ENCODE assay signal across 10 cellular contexts in the genomic region with DNA sequence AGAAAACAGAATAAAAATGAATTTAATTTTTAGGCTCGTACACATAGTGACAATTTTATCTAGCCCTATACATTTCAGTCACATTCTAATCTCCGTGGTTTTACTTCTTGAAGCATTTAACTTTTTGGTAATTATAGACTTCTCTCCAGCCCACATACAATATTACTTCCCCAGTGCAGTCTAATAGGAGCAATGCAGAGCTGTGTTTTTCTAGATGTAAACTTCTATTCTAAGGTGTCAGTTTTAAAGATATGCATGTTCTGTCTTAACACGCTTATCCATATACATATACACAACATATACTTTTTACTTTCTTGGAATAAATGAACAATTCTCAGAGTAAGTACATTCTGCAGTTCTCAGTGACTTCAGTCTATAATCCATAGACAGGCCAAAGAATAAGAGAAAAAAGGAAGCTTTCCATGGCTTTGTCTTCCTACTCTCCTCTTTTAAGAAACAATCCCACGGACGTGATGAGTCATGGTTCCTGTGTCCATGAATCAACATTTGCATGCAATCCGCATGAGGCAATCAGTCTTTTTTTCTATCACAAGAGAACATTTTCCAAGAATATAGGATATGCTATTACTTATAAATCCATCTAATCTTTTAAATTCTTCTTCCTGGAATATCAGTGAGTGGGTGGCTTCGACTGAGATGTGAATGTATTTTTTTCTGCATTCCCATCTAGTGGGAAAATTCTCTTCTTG. TPM values are rescaled to one million over a fixed set of nuclear protein-coding genes. Genes with fewer than 3 reads are reported as not detected.
DNase-seq lines count a peak whose midpoint lies in the region; ATAC-seq, FAIRE-seq and TF ChIP-seq lines count a peak whose summit lies in the region.
"Had no signal": no experiment of that assay in that cellular context is flagged by ENCODE, and none has a peak within 500 bp of the region (broad histone marks: within the 10 kb centered on the region; RNA-seq: fewer than 3 reads in every experiment).

No MANE protein-coding gene starts in this region.

- CTCF ChIA-PET in A549 (lab: Yijun Ruan, JAX) (no interaction called here), T-cell (lab: Charles Lee) (no interaction called here)

- H3K27ac ChIP-seq in A549 = no peak overlapping the region; a peak in 2 of 6 replicates

- no peaks in the 10 kb centered on the region for H3K9me3 Mint-ChIP-seq in T-cell
- H3K9me3 Mint-ChIP-seq: brain had no signal

- TF ChIP-seq POLR2A in A549 (IDR thresholded peaks at IDR 0.05; ENCODE audit: low read length) = no peak

- H3K4me2 ChIP-seq in A549 = peak overlapping the region; percentile 57

- H3K4me3 Mint-ChIP-seq in T-cell = no peak overlapping the region

- DNase-seq in A549 (ENCODE audit: low read depth in 1 of 2, low spot score in 1 of 2) (peak; percentile 0 to 58), HPDE6-E6E7 (ENCODE audit: extremely low spot score) (peak; percentile 31), amniotic stem cell (lab: John Stamatoyannopoulos, UW) (peak; percentile 52), islet precursor cell (peak; percentile 66), RPMI8226 (no peak), T-cell (no peak)
- DNase-seq: DMS79 treated with DMSO at 0.1 percent for 48 hours had no signal

- ATAC-seq in A549 (peak; percentile 55 to 68; a peak in 2 of 6 replicates), HG02571 (IDR thresholded peaks at IDR 0.05; ENCODE audit: unreplicated experiment) (no peak), T-cell (replicated peaks in 1 of 4) (no peak), HG03378 (IDR thresholded peaks at IDR 0.05; ENCODE audit: unreplicated experiment) (no peak)

- no peaks in the 10 kb centered on the region for H3K27me3 Mint-ChIP-seq in T-cell

- no peak overlapping the region for H3K4me3 ChIP-seq in A549

- no peak overlapping the region for H3K27ac Mint-ChIP-seq in T-cell

- 30% methylated on average over 7 of the region's 7 CpGs for WGBS in A549 (ENCODE audit: missing lambda C conversion rate)

- peaks cover 13% of the 10 kb centered on the region; the same call in 2 of the 3 replicates for H3K4me1 ChIP-seq in A549

- POLR2A ChIA-PET in A549 (lab: Yijun Ruan, JAX) (no interaction called here), T-cell (lab: Charles Lee) (no interaction called here)

- TF ChIP-seq EP300 in A549 (IDR thresholded peaks at IDR 0.05) = no peak

- no peaks in the 10 kb centered on the region for H3K9me3 ChIP-seq in A549

- no peaks in the 10 kb centered on the region for H3K4me1 Mint-ChIP-seq in T-cell

- H3K36me3 Mint-ChIP-seq in T-cell = no peaks in the 10 kb centered on the region
- H3K36me3 Mint-ChIP-seq: brain had no signal

- TF ChIP-seq CTCF in A549 (IDR thresholded peaks at IDR 0.05) = no peak

- TF ChIP-seq RAD21 in A549 (conservative IDR thresholded peaks at IDR 0.05 in 1 of 2, IDR thresholded peaks at IDR 0.05 in 1 of 2) = no peak

- FAIRE-seq in A549 (lab: Jason Lieb, UNC) = no peak

TF ChIP-seq in A549, 52 proteins besides CTCF, POLR2A, EP300 and RAD21:
- TF ChIP-seq KDM5A (IDR thresholded peaks at IDR 0.05) = no peak
- TF ChIP-seq MYC (IDR thresholded peaks at IDR 0.05; ENCODE audit: borderline replicate concordance, low read length) = no peak
- TF ChIP-seq, protein P1, sequence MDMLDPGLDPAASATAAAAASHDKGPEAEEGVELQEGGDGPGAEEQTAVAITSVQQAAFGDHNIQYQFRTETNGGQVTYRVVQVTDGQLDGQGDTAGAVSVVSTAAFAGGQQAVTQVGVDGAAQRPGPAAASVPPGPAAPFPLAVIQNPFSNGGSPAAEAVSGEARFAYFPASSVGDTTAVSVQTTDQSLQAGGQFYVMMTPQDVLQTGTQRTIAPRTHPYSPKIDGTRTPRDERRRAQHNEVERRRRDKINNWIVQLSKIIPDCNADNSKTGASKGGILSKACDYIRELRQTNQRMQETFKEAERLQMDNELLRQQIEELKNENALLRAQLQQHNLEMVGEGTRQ (IDR thresholded peaks at IDR 0.05) = no peak
- no peak for TF ChIP-seq SMC3 (IDR thresholded peaks at IDR 0.05)
- TF ChIP-seq ZNF302 (CRISPR knock-in tag; IDR thresholded peaks at IDR 0.05) = no peak
- peak; percentile 33; the same call in 1 of the 2 replicates for TF ChIP-seq JUNB (IDR thresholded peaks at IDR 0.05)
- TF ChIP-seq, protein P2, sequence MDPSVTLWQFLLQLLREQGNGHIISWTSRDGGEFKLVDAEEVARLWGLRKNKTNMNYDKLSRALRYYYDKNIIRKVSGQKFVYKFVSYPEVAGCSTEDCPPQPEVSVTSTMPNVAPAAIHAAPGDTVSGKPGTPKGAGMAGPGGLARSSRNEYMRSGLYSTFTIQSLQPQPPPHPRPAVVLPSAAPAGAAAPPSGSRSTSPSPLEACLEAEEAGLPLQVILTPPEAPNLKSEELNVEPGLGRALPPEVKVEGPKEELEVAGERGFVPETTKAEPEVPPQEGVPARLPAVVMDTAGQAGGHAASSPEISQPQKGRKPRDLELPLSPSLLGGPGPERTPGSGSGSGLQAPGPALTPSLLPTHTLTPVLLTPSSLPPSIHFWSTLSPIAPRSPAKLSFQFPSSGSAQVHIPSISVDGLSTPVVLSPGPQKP (IDR thresholded peaks at IDR 0.05; ENCODE audit: low read depth, low read length) = no peak
- TF ChIP-seq HOXB5 (CRISPR knock-in tag; IDR thresholded peaks at IDR 0.05) = no peak
- TF ChIP-seq SREBF2 (IDR thresholded peaks at IDR 0.05) = no peak
- TF ChIP-seq, protein P3, sequence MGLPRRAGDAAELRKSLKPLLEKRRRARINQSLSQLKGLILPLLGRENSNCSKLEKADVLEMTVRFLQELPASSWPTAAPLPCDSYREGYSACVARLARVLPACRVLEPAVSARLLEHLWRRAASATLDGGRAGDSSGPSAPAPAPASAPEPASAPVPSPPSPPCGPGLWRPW (IDR thresholded peaks at IDR 0.05) = no peak
- no peak for TF ChIP-seq CHD4 (IDR thresholded peaks at IDR 0.05; ENCODE audit: borderline replicate concordance)
- TF ChIP-seq FOSL2 (IDR thresholded peaks at IDR 0.05) = peak; percentile 18; the same call in 1 of the 2 replicates
- peak; percentile 92 for TF ChIP-seq FOSL2 (CRISPR knock-in tag; IDR thresholded peaks at IDR 0.05)
- TF ChIP-seq HOXA7 (CRISPR knock-in tag; IDR thresholded peaks at IDR 0.05) = no peak
- no peak for TF ChIP-seq MAZ (IDR thresholded peaks at IDR 0.05; ENCODE audit: borderline replicate concordance, low read depth, low read length)
- no peak for TF ChIP-seq EHF (CRISPR knock-in tag; IDR thresholded peaks at IDR 0.05)
- peak; percentile 18 for TF ChIP-seq MAFK (IDR thresholded peaks at IDR 0.05; ENCODE audit: partially characterized antibody)
- no peak for TF ChIP-seq CBX8 (IDR thresholded peaks at IDR 0.05)
- TF ChIP-seq CEBPB (IDR thresholded peaks at IDR 0.05) = peak; percentile 38 to 47; a peak in 1 of 4 replicates

RNA-seq across cellular contexts. Expression of a gene that starts 42.8 kb away (rescaled TPM):
- 1.2 and 1.6 TPM in 2 replicates for polyA plus RNA-seq in A549 (2011; rRNA removed)
- 0.79 and 0.89 TPM in 2 replicates for polyA plus RNA-seq in A549 (2012; cell fraction: cytosol; rRNA removed)
- 0.40 and 0.42 TPM in 2 replicates for polyA plus RNA-seq in A549 (2012; cell fraction: nucleus; rRNA removed)
- polyA plus RNA-seq in A549 (2017; fragmentation: RNase III; extraction: RNeasy Plus Mini Kit Qiagen cat#74134 plus additional on column Dnase treatment) = 0.58 to 1.4 TPM (median 1.2 TPM) in 3 replicates
- polyA minus RNA-seq in A549 (2011; rRNA and poly(A)+ RNA removed) = 0.29 and 0.44 TPM in 2 replicates
- total RNA-seq in T-cell = 1 to 10 TPM; 4.4 to 7.0 (median 6.1) TPM

Comparison
In these comparisons a context has a peak if more than half of its experiments do, and no peak if none do; other contexts are left out.
1. ATAC-seq: peak in A549 (2 of 2); none in HG02571 (single experiment), T-cell (0 of 4) and HG03378 (single experiment).
2. DNase-seq: peak in A549 (2 of 2), HPDE6-E6E7 (single experiment), amniotic stem cell (single experiment) and islet precursor cell (single experiment); none in RPMI8226 (single experiment) and T-cell (0 of 34).